1 cellular context compared by ENCODE assay signal in the genomic region with DNA sequence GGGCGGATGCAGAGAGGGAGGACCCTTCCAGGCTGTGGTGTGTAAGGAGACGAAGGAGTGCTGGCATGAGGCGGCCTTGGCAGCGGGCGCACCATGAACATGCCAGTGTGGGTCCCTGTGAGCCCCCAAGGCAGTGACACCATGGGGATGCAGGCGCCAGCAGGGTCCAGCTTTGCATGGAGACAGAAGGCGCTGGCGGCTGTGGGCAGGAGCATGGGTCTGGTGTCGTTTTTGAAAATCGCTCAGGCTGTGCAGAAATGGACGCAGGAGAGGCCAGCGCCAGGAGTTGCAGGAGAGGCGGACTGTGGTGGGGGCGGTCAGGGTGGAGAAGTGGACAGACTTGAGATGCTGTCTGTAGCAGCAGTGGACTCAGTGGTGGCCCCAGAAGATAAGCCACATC.
TF ChIP-seq lines count a peak whose summit lies in the region.

No MANE protein-coding gene starts in this region.

TF ChIP-seq in K562, 482 proteins besides CTCF, POLR2A, EP300 and RAD21:
- TF ChIP-seq CCNT2 (IDR thresholded peaks at IDR 0.05; ENCODE audit: borderline replicate concordance, extremely low read depth, insufficient read length, low read depth, low read length): peak; percentile 8
- TF ChIP-seq RBM14 (IDR thresholded peaks at IDR 0.05; ENCODE audit: borderline replicate concordance, insufficient read depth, low read depth, low read length): no peak
- TF ChIP-seq RBM22 (IDR thresholded peaks at IDR 0.05; ENCODE audit: low read depth, low read length, poor library complexity, severe bottlenecking): peak; percentile 84
- TF ChIP-seq, protein P1, sequence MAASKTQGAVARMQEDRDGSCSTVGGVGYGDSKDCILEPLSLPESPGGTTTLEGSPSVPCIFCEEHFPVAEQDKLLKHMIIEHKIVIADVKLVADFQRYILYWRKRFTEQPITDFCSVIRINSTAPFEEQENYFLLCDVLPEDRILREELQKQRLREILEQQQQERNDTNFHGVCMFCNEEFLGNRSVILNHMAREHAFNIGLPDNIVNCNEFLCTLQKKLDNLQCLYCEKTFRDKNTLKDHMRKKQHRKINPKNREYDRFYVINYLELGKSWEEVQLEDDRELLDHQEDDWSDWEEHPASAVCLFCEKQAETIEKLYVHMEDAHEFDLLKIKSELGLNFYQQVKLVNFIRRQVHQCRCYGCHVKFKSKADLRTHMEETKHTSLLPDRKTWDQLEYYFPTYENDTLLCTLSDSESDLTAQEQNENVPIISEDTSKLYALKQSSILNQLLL (CRISPR knock-in tag; IDR thresholded peaks at IDR 0.05; ENCODE audit: borderline replicate concordance): no peak
- TF ChIP-seq POLR2G (IDR thresholded peaks at IDR 0.05; ENCODE audit: low read depth, low read length): peak; percentile 73; the same call in 1 of the 2 replicates
- TF ChIP-seq THAP12 (CRISPR knock-in tag; IDR thresholded peaks at IDR 0.05): no peak
- TF ChIP-seq TGIF2 (CRISPR knock-in tag; IDR thresholded peaks at IDR 0.05): no peak
- TF ChIP-seq HDAC3 (IDR thresholded peaks at IDR 0.05; ENCODE audit: borderline replicate concordance, partially characterized antibody): no peak
- no peak for TF ChIP-seq SIN3B (IDR thresholded peaks at IDR 0.05; ENCODE audit: low read depth)
- TF ChIP-seq, protein P2, sequence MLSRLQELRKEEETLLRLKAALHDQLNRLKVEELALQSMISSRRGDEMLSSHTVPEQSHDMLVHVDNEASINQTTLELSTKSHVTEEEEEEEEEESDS (CRISPR knock-in tag; IDR thresholded peaks at IDR 0.05): no peak
- peak; percentile 73 for TF ChIP-seq ZBTB33 (CRISPR knock-in tag; IDR thresholded peaks at IDR 0.05)
- no peak for TF ChIP-seq TCF3 (CRISPR knock-in tag; IDR thresholded peaks at IDR 0.05)
- TF ChIP-seq POLR3A (IDR thresholded peaks at IDR 0.05; ENCODE audit: borderline replicate concordance, extremely low read depth, insufficient read depth, insufficient read length): no peak
- no peak for TF ChIP-seq TCFL5 (CRISPR knock-in tag; conservative IDR thresholded peaks at IDR 0.05)
- TF ChIP-seq SIRT6 (IDR thresholded peaks at IDR 0.05; ENCODE audit: low read depth, low read length): peak; percentile 43
- TF ChIP-seq ZNF3 (CRISPR knock-in tag; IDR thresholded peaks at IDR 0.05): no peak
